Comparison of ENCODE assay signal across 1 cellular context in the genomic region with DNA sequence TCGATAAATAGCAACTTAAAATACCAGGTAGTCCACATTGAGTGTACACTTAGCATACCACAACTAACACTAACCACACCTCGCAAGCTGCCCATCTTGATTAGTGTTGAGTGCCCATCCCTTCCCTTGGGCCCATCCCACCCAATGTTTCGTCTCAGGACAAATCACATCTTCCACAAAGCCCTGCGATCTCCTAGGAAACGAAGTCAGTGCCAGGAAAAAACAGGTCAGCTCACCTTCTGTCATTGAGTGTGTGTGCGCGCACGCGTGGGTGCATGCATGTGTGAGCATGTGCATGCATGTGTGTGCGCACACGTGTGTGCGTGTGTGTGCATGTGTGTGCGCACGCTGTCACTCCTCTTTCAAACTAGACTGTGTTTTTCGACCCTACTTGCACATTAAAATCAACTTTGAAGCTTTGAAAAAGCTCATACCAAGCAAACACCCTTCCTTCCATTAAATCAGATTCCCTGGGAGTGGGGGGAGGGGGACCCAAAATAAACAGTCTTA.
TF ChIP-seq lines count a peak whose summit lies in the region.

No MANE protein-coding gene starts in this region.

TF ChIP-seq in GM12878, 131 proteins besides CTCF, POLR2A, EP300 and RAD21:
- TF ChIP-seq, protein P1, sequence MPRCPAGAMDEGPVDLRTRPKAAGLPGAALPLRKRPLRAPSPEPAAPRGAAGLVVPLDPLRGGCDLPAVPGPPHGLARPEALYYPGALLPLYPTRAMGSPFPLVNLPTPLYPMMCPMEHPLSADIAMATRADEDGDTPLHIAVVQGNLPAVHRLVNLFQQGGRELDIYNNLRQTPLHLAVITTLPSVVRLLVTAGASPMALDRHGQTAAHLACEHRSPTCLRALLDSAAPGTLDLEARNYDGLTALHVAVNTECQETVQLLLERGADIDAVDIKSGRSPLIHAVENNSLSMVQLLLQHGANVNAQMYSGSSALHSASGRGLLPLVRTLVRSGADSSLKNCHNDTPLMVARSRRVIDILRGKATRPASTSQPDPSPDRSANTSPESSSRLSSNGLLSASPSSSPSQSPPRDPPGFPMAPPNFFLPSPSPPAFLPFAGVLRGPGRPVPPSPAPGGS (IDR thresholded peaks at IDR 0.05; ENCODE audit: borderline replicate concordance, insufficient read depth, low read depth, low read length, poor library complexity, severe bottlenecking), result peak; percentile 52
- TF ChIP-seq LARP7 (IDR thresholded peaks at IDR 0.05), result no peak
